8 cellular contexts compared by ENCODE assay signal in genomic region chr3:15860014-15860934, GRCh38.
A peak's percentile ranks its signal among the peaks of the same experiment; 100 is the strongest.
DNase-seq lines count a peak whose midpoint lies in the region; ATAC-seq, FAIRE-seq and TF ChIP-seq lines count a peak whose summit lies in the region.

No MANE protein-coding gene starts in this region.

- H3K9me2 ChIP-seq in Loucy (replicated peaks; ENCODE audit: low read depth, low read length), result no peaks in the 10 kb centered on the region

- H3K27ac ChIP-seq in HEK293 (ENCODE audit: extremely low read depth, low read depth, low read length) (peak overlapping the region; percentile 70; the same call in 1 of the 2 replicates), coronary artery (peak overlapping the region; percentile 52 to 80), HepG2 (ENCODE audit: extremely low read length, insufficient read depth, low read length) (peak overlapping the region; percentile 64)

- H3F3A ChIP-seq in Loucy (ENCODE audit: low read depth), result peaks cover 3% of the 10 kb centered on the region

- H3K4me3 ChIP-seq in HEK293 (ENCODE audit: low read depth, low read length) (peak overlapping the region; percentile 89), Loucy (ENCODE audit: low read length, poor library complexity, severe bottlenecking) (peak overlapping the region; percentile 79), coronary artery (peak overlapping the region; percentile 97), HepG2 (replicated peaks in 1 of 3; ENCODE audit: insufficient read depth in 1 of 3, low read depth in 2 of 3, low read length in 3 of 3) (peak overlapping the region; percentile 59 to 93 (median 91))

- 3% methylated on average over 40 of the region's 55 CpGs for WGBS in HepG2 (ENCODE audit: low lambda C conversion rate)

- peak; percentile 78 for ATAC-seq in HepG2

- H3K9me3 Mint-ChIP-seq in T-helper 1 cell treated with Interleukin-12 subunit alpha and Interleukin-12 subunit beta and Interleukin-4 antibody, amounts not matched to agents 30 μg/mL and 1 μg/mL, for 36 hours, result peaks cover 6% of the 10 kb centered on the region

- DNase-seq in activated CD4-positive, alpha-beta T cell treated with anti-CD3 and anti-CD28 coated beads for 4 hours, result peak; percentile 12 to 13
- no peak for DNase-seq in activated CD4-positive, alpha-beta T cell treated with anti-CD3 and anti-CD28 coated beads, Interleukin-2, amount 50 U/mL, for 1 hour
- DNase-seq in coronary artery (ENCODE audit: low spot score), result peak; percentile 76
- DNase-seq in HepG2 (ENCODE audit: low spot score), result peak; percentile 29
- DNase-seq in stimulated activated CD4-positive, alpha-beta T cell treated with anti-CD3 and anti-CD28 coated beads, Interleukin-4, amount 100 ng/mL, for 1 hour, result peak; percentile 21

- peaks cover 20% of the 10 kb centered on the region for H3K4me1 Mint-ChIP-seq in T-helper 1 cell treated with Interleukin-12 subunit alpha and Interleukin-12 subunit beta and Interleukin-4 antibody, amounts not matched to agents 30 μg/mL and 1 μg/mL, for 36 hours (ENCODE audit: low read depth)

- H3K9ac ChIP-seq in Loucy (ENCODE audit: low read depth, low read length, poor library complexity, severe bottlenecking), result peak overlapping the region; percentile 81
- peak overlapping the region; percentile 56 for H3K9ac ChIP-seq in HepG2 (ENCODE audit: insufficient read depth, low read depth, low read length)

- no TSS peak for BruUV-seq in HepG2 (replicated peaks; lab: Mats Ljungman, UMichigan)

- peaks cover 27% of the 10 kb centered on the region for H4K20me1 ChIP-seq in Loucy (ENCODE audit: insufficient read depth, low read length, poor library complexity, severe bottlenecking)
- H4K20me1 ChIP-seq in HepG2 (ENCODE audit: insufficient read depth, low read length), result peaks cover 26% of the 10 kb centered on the region

- H3K36me3 ChIP-seq in HEK293 (ENCODE audit: control insufficient read depth in 2 of 2, insufficient read depth in 1 of 2, low read length in 2 of 2), result no peaks in the 10 kb centered on the region
- H3K36me3 ChIP-seq in Loucy (ENCODE audit: insufficient read depth, low read length), result no peaks in the 10 kb centered on the region
- H3K36me3 ChIP-seq in HepG2 (replicated peaks in 1 of 2; ENCODE audit: control insufficient read depth in 1 of 2, insufficient read depth in 2 of 2, low read length in 2 of 2), result no peaks in the 10 kb centered on the region

- intact Hi-C loops in HepG2 (cut with micrococcal nuclease; ENCODE audit: unreplicated experiment), result loop anchor here (10.0 kb wide), 1 partner anchor 255 kb away; the partner anchor contains the start of genes BTD and HACL1

- peaks cover 40% of the 10 kb centered on the region for H3K79me2 ChIP-seq in Loucy (ENCODE audit: insufficient read depth, low read length)
- H3K79me2 ChIP-seq in HepG2 (ENCODE audit: insufficient read depth, low read length), result peaks cover 35% of the 10 kb centered on the region

- CTCF ChIA-PET in HEK293 (lab: Yijun Ruan, JAX) (interaction anchor here (0.6 to 1.4 kb wide), 2 partner anchors 14 to 36 kb away, joined by 3 to 4 read pairs; no protein-coding TSS in a partner anchor), HepG2 (lab: Yijun Ruan, JAX; ENCODE audit: low intra/inter-chr PET ratio, low total read pairs) (no interaction called here)

- no peak for TF ChIP-seq RAD21 in HepG2 (CRISPR knock-in tag; IDR thresholded peaks at IDR 0.05)

- H3K4me1 ChIP-seq in HEK293 (ENCODE audit: control insufficient read depth, insufficient read depth, low read length) (0 out of 2 replicates have a peak, but pooled peaks cover 4% of the 10 kb centered on the region), Loucy (ENCODE audit: insufficient read depth, low read length, poor library complexity, severe bottlenecking) (peaks cover 47% of the 10 kb centered on the region), HepG2 (ENCODE audit: insufficient read depth, low read length) (peaks cover 43% of the 10 kb centered on the region)

- H3K4me2 ChIP-seq in Loucy (ENCODE audit: low read depth, low read length, poor library complexity, severe bottlenecking), result peak overlapping the region; percentile 86
- peak overlapping the region; percentile 83 for H3K4me2 ChIP-seq in HepG2 (ENCODE audit: low read depth, low read length)

- TF ChIP-seq POLR2A in HepG2 (IDR thresholded peaks at IDR 0.05; ENCODE audit: insufficient read depth in 1 of 2, low read depth in 2 of 2, low read length in 2 of 2), result no peak; a peak in 2 of 4 replicates

- H2AFZ ChIP-seq in Loucy (ENCODE audit: low read length) (peak overlapping the region; percentile 98), HepG2 (ENCODE audit: low read length) (peak overlapping the region; percentile 34)

- in situ Hi-C loops in HepG2 (cut with HindIII; ENCODE audit: extremely low pct_ligation_motif_present, low pct_unique_long_range_greater_than_20kb), result no loop called here

- TF ChIP-seq EP300 in HepG2 (IDR thresholded peaks at IDR 0.05; ENCODE audit: low read depth in 2 of 2, low read length in 2 of 2) (no peak), HepG2 (CRISPR knock-in tag; IDR thresholded peaks at IDR 0.05; ENCODE audit: borderline replicate concordance) (no peak)

- H3K4me3 Mint-ChIP-seq in T-helper 1 cell treated with Interleukin-12 subunit alpha and Interleukin-12 subunit beta and Interleukin-4 antibody, amounts not matched to agents 30 μg/mL and 1 μg/mL, for 36 hours, result peak overlapping the region; percentile 81

- H3K27me3 Mint-ChIP-seq in T-helper 1 cell treated with Interleukin-12 subunit alpha and Interleukin-12 subunit beta and Interleukin-4 antibody, amounts not matched to agents 30 μg/mL and 1 μg/mL, for 36 hours (ENCODE audit: low read depth), result peaks cover 23% of the 10 kb centered on the region

- H3K36me3 Mint-ChIP-seq in T-helper 1 cell treated with Interleukin-12 subunit alpha and Interleukin-12 subunit beta and Interleukin-4 antibody, amounts not matched to agents 30 μg/mL and 1 μg/mL, for 36 hours (ENCODE audit: low read depth), result peaks cover 5% of the 10 kb centered on the region

- POLR2A ChIA-PET in HEK293 (lab: Yijun Ruan, JAX) (interaction anchor here (0.6 kb wide), 1 partner anchor 63 kb away, joined by 4 read pairs; no protein-coding TSS in a partner anchor), HepG2 (lab: Yijun Ruan, JAX) (interaction anchor here (1.0 kb wide), 3 partner anchors 13 to 405 kb away, joined by 3 to 7 read pairs (median 4); partner anchors contain the start of gene OXNAD1)

- FAIRE-seq in HepG2 (lab: Jason Lieb, UNC), result no peak

- peak overlapping the region; percentile 71 for H3K27ac Mint-ChIP-seq in T-helper 1 cell treated with Interleukin-12 subunit alpha and Interleukin-12 subunit beta and Interleukin-4 antibody, amounts not matched to agents 30 μg/mL and 1 μg/mL, for 36 hours

- TF ChIP-seq CTCF in HEK293 (tag by site-specific recombination; IDR thresholded peaks at IDR 0.05), result peak; percentile 78
- no peak for TF ChIP-seq CTCF in Loucy (conservative IDR thresholded peaks at IDR 0.05; ENCODE audit: low read length)
- no peak for TF ChIP-seq CTCF in coronary artery (IDR thresholded peaks at IDR 0.05)
- TF ChIP-seq CTCF in HepG2 (CRISPR knock-in tag; IDR thresholded peaks at IDR 0.05), result peak; percentile 50

- H3K27me3 ChIP-seq in Loucy (ENCODE audit: insufficient read depth, low read length, poor library complexity, severe bottlenecking) (no peaks in the 10 kb centered on the region), HepG2 (ENCODE audit: control insufficient read depth in 1 of 2, insufficient read depth in 2 of 2, low read length in 2 of 2) (no peaks in the 10 kb centered on the region)

- H3K9me3 ChIP-seq in HEK293 (ENCODE audit: control insufficient read depth, insufficient read depth, low read depth, low read length) (no peaks in the 10 kb centered on the region), Loucy (ENCODE audit: insufficient read depth, low read depth, low read length) (peaks cover 1% of the 10 kb centered on the region; the same call in 1 of the 2 replicates), HepG2 (ENCODE audit: low read length) (no peaks in the 10 kb centered on the region)

TF ChIP-seq in HEK293, 187 proteins besides CTCF, POLR2A, EP300 and RAD21 (continues in another document):
- TF ChIP-seq ZNF354C (tag by site-specific recombination; IDR thresholded peaks at IDR 0.05; ENCODE audit: borderline replicate concordance, low read depth), result no peak

TF ChIP-seq in HepG2, 621 proteins besides CTCF, POLR2A, EP300 and RAD21 (continues in another document):
- peak; percentile 48 for TF ChIP-seq YEATS4 (CRISPR knock-in tag; IDR thresholded peaks at IDR 0.05; ENCODE audit: borderline replicate concordance)
- peak; percentile 55 for TF ChIP-seq PHF8 (CRISPR knock-in tag; IDR thresholded peaks at IDR 0.05)
- TF ChIP-seq ZNF101 (CRISPR knock-in tag; IDR thresholded peaks at IDR 0.05; ENCODE audit: borderline replicate concordance, low read depth), result no peak
- 0 out of 2 replicates have a peak, but pooled peaks have one; percentile 36 for TF ChIP-seq RNF2 (conservative IDR thresholded peaks at IDR 0.05; ENCODE audit: low read depth)
- TF ChIP-seq ZNF784 (CRISPR knock-in tag; IDR thresholded peaks at IDR 0.05; ENCODE audit: borderline replicate concordance), result peak; percentile 78; the same call in 1 of the 2 replicates
- no peak for TF ChIP-seq ARID3A (IDR thresholded peaks at IDR 0.05; ENCODE audit: low read depth, low read length)
- no peak for TF ChIP-seq DPF2 (CRISPR knock-in tag; IDR thresholded peaks at IDR 0.05; ENCODE audit: borderline replicate concordance, low read depth)
- no peak; the same call in 1 of the 2 replicates for TF ChIP-seq NCOA1 (CRISPR knock-in tag; IDR thresholded peaks at IDR 0.05)
- peak; percentile 29; the same call in 1 of the 2 replicates for TF ChIP-seq ZFX (CRISPR knock-in tag; IDR thresholded peaks at IDR 0.05; ENCODE audit: low read depth)
- TF ChIP-seq BCL6 (CRISPR knock-in tag; IDR thresholded peaks at IDR 0.05), result no peak

Comparison
In these comparisons a context has a peak if more than half of its experiments do, and no peak if none do; other contexts are left out.
1. CTCF ChIP-seq: peak in HEK293 (single experiment) and HepG2 (single experiment); none in Loucy (single experiment) and coronary artery (single experiment).
2. Peak in every context shown above with its lines, with median percentiles within 50 percentile points of each other: H3K27ac ChIP-seq and H3K4me3 ChIP-seq.